9 cellular contexts compared by ENCODE assay signal in genomic region chr16:29663020-29663828, GRCh38. TPM values are rescaled to one million over a fixed set of nuclear protein-coding genes. Genes with fewer than 3 reads are reported as not detected.
DNase-seq lines count a peak whose midpoint lies in the region; ATAC-seq and TF ChIP-seq lines count a peak whose summit lies in the region.
"Had no signal": no experiment of that assay in that cellular context is flagged by ENCODE, and none has a peak within 500 bp of the region (broad histone marks: within the 10 kb centered on the region; RNA-seq: fewer than 3 reads in every experiment).

Gene SPN, plus strand, starts transcription at chr16:29663247. Its CDS starts 482 bp downstream, at chr16:29663729.

- TF ChIP-seq POLR2A in GM19193 (IDR thresholded peaks at IDR 0.05; ENCODE audit: extremely low read depth, insufficient read depth, insufficient read length), result peak; percentile 85

- peak within 1 kb of the TSS; percentile 99 for H3K4me3 Mint-ChIP-seq in activated naive CD8-positive, alpha-beta T cell treated with anti-CD3 and anti-CD28 coated beads, Interleukin-2, amount 10 ng/mL, durations not matched to agents 7 days and 5 days

- H3K9me3 Mint-ChIP-seq in activated naive CD8-positive, alpha-beta T cell treated with anti-CD3 and anti-CD28 coated beads, Interleukin-2, amount 10 ng/mL, durations not matched to agents 7 days and 5 days, result no peaks in the 10 kb centered on the region

- H3K4me1 Mint-ChIP-seq in activated naive CD8-positive, alpha-beta T cell treated with anti-CD3 and anti-CD28 coated beads, Interleukin-2, amount 10 ng/mL, durations not matched to agents 7 days and 5 days, result peaks cover 45% of the 10 kb centered on the region

- WGBS in aorta, 2 donors, result 83 to 85% methylated on average over 16 to 19 of the region's 19 CpGs

- POLR2A ChIA-PET in activated naive CD8-positive, alpha-beta T cell treated with anti-CD3 and anti-CD28 coated beads, Interleukin-2, amount 10 ng/mL, durations not matched to agents 7 days and 5 days (lab: Charles Lee), result interaction anchor here (0.7 to 3.5 kb wide), 12 partner anchors 11 to 145 kb away, joined by 3 to 22 read pairs (median 4); partner anchors contain the start of genes KIF22 and QPRT

- peak within 1 kb of the TSS; percentile 98 for H3K27ac Mint-ChIP-seq in activated naive CD8-positive, alpha-beta T cell treated with anti-CD3 and anti-CD28 coated beads, Interleukin-2, amount 10 ng/mL, durations not matched to agents 7 days and 5 days

- no peaks in the 10 kb centered on the region for H3K27me3 ChIP-seq in aorta (ENCODE audit: control insufficient read depth in 1 of 2, insufficient read depth in 2 of 2, low read length in 1 of 2)

- H3K4me3 ChIP-seq in aorta (ENCODE audit: low read length in 2 of 2), result no peak within 1 kb of the TSS

- peak; percentile 58 for ATAC-seq in activated naive CD8-positive, alpha-beta T cell treated with anti-CD3 and anti-CD28 coated beads, Interleukin-2, amount 10 ng/mL, durations not matched to agents 7 days and 5 days (ENCODE audit: low read depth)
- ATAC-seq in aorta (ENCODE audit: low FRiP score), result no peak

- DNase-seq in OCI-M1 (lab: John Stamatoyannopoulos, UW) (peak; percentile 99), NCI-H1694 treated with DMSO at 0.1 percent for 48 hours (lab: John Stamatoyannopoulos, UW) (no peak), aorta (no peak), cerebellum (ENCODE audit: low spot score) (no peak), HK-2 (ENCODE audit: unreplicated experiment) (no peak)
- DNase-seq in activated naive CD8-positive, alpha-beta T cell treated with anti-CD3 and anti-CD28 coated beads, Interleukin-2, amount 10 ng/mL, durations not matched to agents 7 days and 5 days, result peak; percentile 74
- peak; percentile 36 for DNase-seq in stimulated activated CD4-positive, alpha-beta T cell treated with anti-CD3 and anti-CD28 coated beads, Interleukin-1b, Interleukin-23, amount 100 ng/mL, for 48 hours

- H3K4me1 ChIP-seq in aorta (ENCODE audit: control insufficient read depth in 1 of 2, insufficient read depth in 2 of 2, low read length in 2 of 2), result no peaks in the 10 kb centered on the region

- no peak within 1 kb of the TSS for H3K27ac ChIP-seq in aorta (ENCODE audit: low read depth in 1 of 2, low read length in 2 of 2)

- no peaks in the 10 kb centered on the region for H3K36me3 ChIP-seq in aorta (ENCODE audit: control insufficient read depth in 1 of 2, insufficient read depth in 2 of 2, low read length in 1 of 2)

- intact Hi-C loops in aorta (cut with DNase I), result no loop called here

- no peaks in the 10 kb centered on the region for H3K27me3 Mint-ChIP-seq in activated naive CD8-positive, alpha-beta T cell treated with anti-CD3 and anti-CD28 coated beads, Interleukin-2, amount 10 ng/mL, durations not matched to agents 7 days and 5 days

- peaks cover 46% of the 10 kb centered on the region for H3K36me3 Mint-ChIP-seq in activated naive CD8-positive, alpha-beta T cell treated with anti-CD3 and anti-CD28 coated beads, Interleukin-2, amount 10 ng/mL, durations not matched to agents 7 days and 5 days

- no peaks in the 10 kb centered on the region for H3K9me3 ChIP-seq in aorta (ENCODE audit: control insufficient read depth, low read length)

RNA-seq across cellular contexts. Expression of gene SPN, which starts in this region (rescaled TPM):
- 100 to 1,000 TPM; 255 to 263 TPM for total RNA-seq in activated naive CD8-positive, alpha-beta T cell treated with anti-CD3 and anti-CD28 coated beads, Interleukin-2, amount 10 ng/mL, durations not matched to agents 7 days and 5 days
- total RNA-seq in aorta (1 to 10 TPM; 2.5 to 5.2 TPM), cerebellum (0.36 TPM)
- under 1 TPM in 1 of 2 donors, not detected in 1; 0.88 TPM for polyA plus RNA-seq in aorta
- total RNA-seq: lung microvascular endothelial cell had no signal

Comparison
In these comparisons a context has a peak if more than half of its experiments do, and no peak if none do; other contexts are left out.
1. RNA of gene SPN (total RNA-seq): 255 to 263 TPM in activated naive CD8-positive, alpha-beta T cell treated with anti-CD3 and anti-CD28 coated beads, Interleukin-2, amount 10 ng/mL, durations not matched to agents 7 days and 5 days; 2.5 to 5.2 TPM in aorta and 0.36 TPM in cerebellum (single experiment); every median in the first group is over 10 times any median in the second.
2. DNase-seq: peak in OCI-M1 (single experiment), activated naive CD8-positive, alpha-beta T cell treated with anti-CD3 and anti-CD28 coated beads, Interleukin-2, amount 10 ng/mL, durations not matched to agents 7 days and 5 days (single experiment) and stimulated activated CD4-positive, alpha-beta T cell treated with anti-CD3 and anti-CD28 coated beads, Interleukin-1b, Interleukin-23, amount 100 ng/mL, for 48 hours (single experiment); none in NCI-H1694 treated with DMSO at 0.1 percent for 48 hours (single experiment), aorta (0 of 2), cerebellum (single experiment) and HK-2 (single experiment).